12 cellular contexts compared by ENCODE assay signal in genomic region chr7:17131060-17131345, GRCh38.
A peak's percentile ranks its signal among the peaks of the same experiment; 100 is the strongest.
DNase-seq lines count a peak whose midpoint lies in the region; ATAC-seq and TF ChIP-seq lines count a peak whose summit lies in the region.
"Had no signal": no experiment of that assay in that cellular context is flagged by ENCODE, and none has a peak within 500 bp of the region (broad histone marks: within the 10 kb centered on the region; RNA-seq: fewer than 3 reads in every experiment).

No MANE protein-coding gene starts in this region.

- H3K27me3 ChIP-seq in cardiac muscle cell (no peaks in the 10 kb centered on the region), muscle layer of colon (ENCODE audit: control insufficient read depth in 1 of 2, insufficient read depth in 2 of 2, low read length in 2 of 2) (no peaks in the 10 kb centered on the region), upper lobe of left lung (no peaks in the 10 kb centered on the region)
- H3K27me3 ChIP-seq: tibial artery had no signal

- H3K4me1 Mint-ChIP-seq in endothelial cell (ENCODE audit: unreplicated experiment) = peaks cover 19% of the 10 kb centered on the region

- H3K4me1 ChIP-seq in cardiac muscle cell (ENCODE audit: low read depth) = no peaks in the 10 kb centered on the region
- H3K4me1 ChIP-seq in muscle layer of colon (ENCODE audit: insufficient read depth, low read length) = peaks cover 9% of the 10 kb centered on the region
- H3K4me1 ChIP-seq in upper lobe of left lung = peaks cover 5 to 8% (median 6%) of the 10 kb centered on the region in 4 donors
- H3K4me1 ChIP-seq: tibial artery had no signal

- no peaks in the 10 kb centered on the region for H3K9me3 ChIP-seq in cardiac muscle cell (ENCODE audit: low read depth)
- no peaks in the 10 kb centered on the region for H3K9me3 ChIP-seq in muscle layer of colon (ENCODE audit: low read length)
- H3K9me3 ChIP-seq in upper lobe of left lung = no peaks in the 10 kb centered on the region
- H3K9me3 ChIP-seq: tibial artery had no signal

- no peak for TF ChIP-seq POLR2A in upper lobe of left lung (IDR thresholded peaks at IDR 0.05)

- peaks cover 3% of the 10 kb centered on the region for H3K27me3 Mint-ChIP-seq in endothelial cell (ENCODE audit: unreplicated experiment)

- peak; percentile 6 to 56 for DNase-seq in cardiac muscle cell (ENCODE audit: low read depth in 1 of 2, low spot score in 1 of 2)
- no peak for DNase-seq in cardiac septum (ENCODE audit: low spot score)
- DNase-seq in endothelial cell (ENCODE audit: low spot score) = no peak
- no peak for DNase-seq in upper lobe of left lung
- no peak for DNase-seq in superior temporal gyrus (ENCODE audit: extremely low spot score)
- DNase-seq: NCI-H1092, NCI-H524, SIG-M5, tibial artery had no signal

- H3K4me3 Mint-ChIP-seq in endothelial cell (ENCODE audit: unreplicated experiment) = no peak overlapping the region

- H3K4me3 ChIP-seq in cardiac muscle cell = no peak overlapping the region
- peak overlapping the region; percentile 2 to 8 for H3K4me3 ChIP-seq in muscle layer of colon (ENCODE audit: low read depth in 1 of 2, low read length in 2 of 2)
- peak overlapping the region in 3 of 4 donors; percentile 12 to 29 (median 21) for H3K4me3 ChIP-seq in upper lobe of left lung
- H3K4me3 ChIP-seq: tibial artery had no signal

- no peak overlapping the region for H3K27ac ChIP-seq in cardiac muscle cell
- H3K27ac ChIP-seq in muscle layer of colon (ENCODE audit: low read depth, low read length) = peak overlapping the region; percentile 57
- H3K27ac ChIP-seq in upper lobe of left lung = peak overlapping the region in 2 of 4 donors; percentile 35 to 55
- H3K27ac ChIP-seq: tibial artery had no signal

- H3K36me3 ChIP-seq in cardiac muscle cell (no peaks in the 10 kb centered on the region), muscle layer of colon (ENCODE audit: insufficient read depth, low read length) (no peaks in the 10 kb centered on the region), upper lobe of left lung (no peaks in the 10 kb centered on the region)
- H3K36me3 ChIP-seq: tibial artery had no signal

- intact Hi-C loops in cardiac septum (cut with DNase I) = no loop called here

- WGBS in upper lobe of left lung, 2 donors = 51 to 59% methylated on average over 5 of the region's 5 CpGs

- TF ChIP-seq CTCF in cardiac muscle cell (IDR thresholded peaks at IDR 0.05; ENCODE audit: low read depth, low read length) = no peak
- no peak for TF ChIP-seq CTCF in endothelial cell (IDR thresholded peaks at IDR 0.05; ENCODE audit: unreplicated experiment)
- TF ChIP-seq CTCF in upper lobe of left lung (IDR thresholded peaks at IDR 0.05) = no peak

- no peaks in the 10 kb centered on the region for H3K36me3 Mint-ChIP-seq in endothelial cell (ENCODE audit: low read depth, unreplicated experiment)

- H3K9ac ChIP-seq in muscle layer of colon (ENCODE audit: low read length) = no peak overlapping the region

- no peak for TF ChIP-seq EP300 in upper lobe of left lung (IDR thresholded peaks at IDR 0.05)

- no peaks in the 10 kb centered on the region for H3K9me3 Mint-ChIP-seq in endothelial cell (ENCODE audit: unreplicated experiment)

- ATAC-seq in upper lobe of left lung (ENCODE audit: low FRiP score in 2 of 2) (no peak), GM19351 (IDR thresholded peaks at IDR 0.05; ENCODE audit: unreplicated experiment) (no peak), HG03039 (IDR thresholded peaks at IDR 0.05; ENCODE audit: unreplicated experiment) (no peak)

- peak overlapping the region; percentile 96 for H3K27ac Mint-ChIP-seq in endothelial cell (ENCODE audit: unreplicated experiment)

Comparison
In these comparisons a context has a peak if more than half of its experiments do, and no peak if none do; other contexts are left out.
1. DNase-seq: peak in cardiac muscle cell (2 of 2); none in cardiac septum (single experiment), endothelial cell (single experiment), upper lobe of left lung (0 of 2) and superior temporal gyrus (single experiment).